Comparison of ENCODE assay signal across 33 cellular contexts in the genomic region with DNA sequence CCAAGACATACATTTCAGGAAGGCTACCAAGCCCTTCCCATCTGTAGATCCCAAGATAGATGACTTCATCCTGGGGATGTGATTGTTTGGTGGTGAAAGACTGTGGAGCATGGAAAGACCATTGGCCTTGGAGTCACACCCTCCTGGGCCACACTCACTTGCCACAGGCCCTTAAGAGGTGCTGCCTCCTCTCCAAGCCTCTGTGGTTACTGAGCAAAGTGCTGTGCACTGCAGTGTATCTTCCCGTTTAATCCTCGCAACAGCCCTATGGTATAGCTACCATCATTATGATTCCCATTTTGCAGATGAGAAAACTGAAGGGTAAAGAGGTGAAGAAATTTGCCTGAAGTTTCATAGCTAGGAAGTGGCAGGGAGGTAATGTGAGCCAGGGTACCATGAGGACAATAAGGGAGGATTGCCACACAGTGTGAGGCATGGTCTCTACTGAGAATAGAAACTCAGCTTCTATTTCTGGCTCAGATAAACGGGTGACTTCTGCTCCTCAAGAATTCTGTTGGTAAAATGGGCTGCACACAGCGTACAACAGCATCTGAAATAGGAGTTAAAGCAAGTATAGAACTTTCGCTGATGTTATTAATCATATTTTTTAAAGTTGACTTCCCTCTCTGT. TPM values are rescaled to one million over a fixed set of nuclear protein-coding genes. Genes with fewer than 3 reads are reported as not detected.
A peak's percentile ranks its signal among the peaks of the same experiment; 100 is the strongest.
DNase-seq lines count a peak whose midpoint lies in the region; ATAC-seq and TF ChIP-seq lines count a peak whose summit lies in the region.
"Had no signal": no experiment of that assay in that cellular context is flagged by ENCODE, and none has a peak within 500 bp of the region (broad histone marks: within the 10 kb centered on the region; RNA-seq: fewer than 3 reads in every experiment).

No MANE protein-coding gene starts in this region.

- no peaks in the 10 kb centered on the region for H3K9me3 ChIP-seq in right atrium auricular region
- no peaks in the 10 kb centered on the region for H3K9me3 ChIP-seq in mucosa of descending colon
- H3K9me3 ChIP-seq: left lung, upper lobe of right lung had no signal

- H3K27ac ChIP-seq in right atrium auricular region = peak overlapping the region; percentile 57 to 76
- H3K27ac ChIP-seq: left lung, SK-N-MC, upper lobe of right lung had no signal

- no peaks in the 10 kb centered on the region for H3K27me3 ChIP-seq in right atrium auricular region
- H3K27me3 ChIP-seq: left lung, upper lobe of right lung had no signal

- peaks cover 0 to 81% of the 10 kb centered on the region in 2 donors for H3K4me1 ChIP-seq in right atrium auricular region
- H3K4me1 ChIP-seq in mucosa of descending colon (ENCODE audit: low read depth) = no peaks in the 10 kb centered on the region
- H3K4me1 ChIP-seq: upper lobe of right lung had no signal

- DNase-seq in HT1080 (ENCODE audit: low read depth) (peak; percentile 22), MV-4-11 (lab: John Stamatoyannopoulos, UW) (peak; percentile 80), SIG-M5 treated with dmso at 0.1 percent for 504 hours (lab: John Stamatoyannopoulos, UW; ENCODE audit: unreplicated experiment) (peak; percentile 78), right atrium auricular region (ENCODE audit: low spot score) (no peak), HK-2 (ENCODE audit: unreplicated experiment) (no peak), superior temporal gyrus (ENCODE audit: extremely low spot score) (no peak), mucosa of descending colon (no peak), DMS 273 treated with DMSO at 0.1 percent for 48 hours (lab: John Stamatoyannopoulos, UW) (no peak)
- DNase-seq: activated effector memory CD4-positive, alpha-beta T cell treated with Interleukin-2 at 50 U/mL for 16 hours; activated naive CD8-positive, alpha-beta T cell treated with anti-CD3 and anti-CD28 coated beads for 36 hours; central memory CD4-positive, alpha-beta T cell; COR-L47; DND-41; endodermal cell; H7; hypothalamus; left lung; natural killer cell; NCI-H2081 treated with DMSO at 0.1 percent for 48 hours; NK-92 treated with Interleukin-12 subunit alpha and Interleukin-12 subunit beta, amount 100 ng/mL, for 24 hours; stimulated activated CD4-positive, alpha-beta T cell treated with anti-CD3 and anti-CD28 coated beads, Interleukin-2, amount 100 ng/mL, for 48 hours; T-helper 17 cell; upper lobe of right lung had no signal

- no peak overlapping the region for H3K4me3 ChIP-seq in right atrium auricular region
- no peak overlapping the region for H3K4me3 ChIP-seq in mucosa of descending colon
- H3K4me3 ChIP-seq: left lung, SK-N-MC, upper lobe of right lung had no signal

- H3K36me3 ChIP-seq in right atrium auricular region = peaks cover 23% of the 10 kb centered on the region
- no peaks in the 10 kb centered on the region for H3K36me3 ChIP-seq in mucosa of descending colon (ENCODE audit: low read depth)

- intact Hi-C loops in mucosa of descending colon (cut with DNase I, micrococcal nuclease) = no loop called here

- ATAC-seq in mucosa of descending colon = no peak
- ATAC-seq: esophagus mucosa, left lung, T-helper 17 cell, upper lobe of right lung had no signal

- TF ChIP-seq CTCF in right atrium auricular region (IDR thresholded peaks at IDR 0.05) = no peak
- TF ChIP-seq CTCF in mucosa of descending colon (IDR thresholded peaks at IDR 0.05) = no peak

RNA-seq across cellular contexts. Expression of a gene that starts 23.9 kb away (rescaled TPM):
- not detected in 2 replicates for total RNA-seq in HT1080 (2014; rRNA removed; shearing (Covaris generic))
- not detected in 2 replicates for polyA plus RNA-seq in HT1080 (2015; cell fraction: cytosol; rRNA removed)
- polyA plus RNA-seq in HT1080 (2015; cell fraction: nucleus; rRNA removed) = not detected in 2 replicates
- total RNA-seq in right atrium auricular region (not detected), mucosa of descending colon (not detected)
- total RNA-seq: activated naive CD8-positive, alpha-beta T cell treated with anti-CD3 and anti-CD28 coated beads for 36 hours; astrocyte; esophagus mucosa; frontal cortex; left lung; natural killer cell; NCI-H460; renal cortical epithelial cell; T-helper 17 cell; upper lobe of right lung had no signal
- polyA plus RNA-seq: IgD-negative memory B cell, immature natural killer cell had no signal

RNA-seq across cellular contexts. Expression of a gene that starts 38.4 kb away (rescaled TPM):
- not detected in 2 replicates for total RNA-seq in HT1080 (2014; rRNA removed; shearing (Covaris generic))
- not detected in 2 replicates for polyA plus RNA-seq in HT1080 (2015; cell fraction: cytosol; rRNA removed)
- polyA plus RNA-seq in HT1080 (2015; cell fraction: nucleus; rRNA removed) = not detected in 2 replicates
- total RNA-seq in right atrium auricular region (not detected), mucosa of descending colon (not detected)
- total RNA-seq: activated naive CD8-positive, alpha-beta T cell treated with anti-CD3 and anti-CD28 coated beads for 36 hours; astrocyte; endodermal cell; esophagus mucosa; frontal cortex; H7; left lung; mesothelial cell of epicardium; natural killer cell; NCI-H460; omental fat pad; renal cortical epithelial cell; T-helper 17 cell; upper lobe of right lung had no signal
- polyA plus RNA-seq: IgD-negative memory B cell, immature natural killer cell had no signal

Comparison
In these comparisons a context has a peak if more than half of its experiments do, and no peak if none do; other contexts are left out.
1. DNase-seq: peak in HT1080 (single experiment), MV-4-11 (single experiment) and SIG-M5 treated with dmso at 0.1 percent for 504 hours (single experiment); none in right atrium auricular region (single experiment), HK-2 (single experiment), superior temporal gyrus (single experiment), mucosa of descending colon (0 of 3) and DMS 273 treated with DMSO at 0.1 percent for 48 hours (single experiment).